Comparison of ENCODE assay signal across 9 cellular contexts in genomic region chr7:1485156-1485555, GRCh38.
"Had no signal": no experiment of that assay in that cellular context is flagged by ENCODE, and none has a peak within 500 bp of the region (broad histone marks: within the 10 kb centered on the region; RNA-seq: fewer than 3 reads in every experiment).

No MANE protein-coding gene starts in this region.

- DNase-seq: HFFc6, IMR-90, KG1 had no signal

- H3K4me2 ChIP-seq: GM23338 had no signal

- H3K27ac ChIP-seq: HL-60 had no signal

- H3K9me3 Mint-ChIP-seq: GM23338, HFFc6 had no signal

- FAIRE-seq: H1, H54, K562 had no signal

- H3K9me3 ChIP-seq: HAP-1 had no signal

- H3K27ac Mint-ChIP-seq: GM23338, HFFc6 had no signal

- H3K4me3 Mint-ChIP-seq: GM23338, HFFc6 had no signal

- H2AFZ ChIP-seq: GM23338 had no signal

- H3K4me1 Mint-ChIP-seq: GM23338 had no signal

- H3K4me1 ChIP-seq: HAP-1 had no signal

- H3K4me3 ChIP-seq: GM23338, HAP-1, K562 had no signal
